15 cellular contexts compared by ENCODE assay signal in genomic region chr10:127346604-127347003, GRCh38.
DNase-seq lines count a peak whose midpoint lies in the region; ATAC-seq, FAIRE-seq and TF ChIP-seq lines count a peak whose summit lies in the region.
"Had no signal": no experiment of that assay in that cellular context is flagged by ENCODE, and none has a peak within 500 bp of the region (broad histone marks: within the 10 kb centered on the region; RNA-seq: fewer than 3 reads in every experiment).

No MANE protein-coding gene starts in this region.

- no peak overlapping the region for H3K4me2 ChIP-seq in GM12878 (ENCODE audit: control insufficient read depth, insufficient read depth)
- H3K4me2 ChIP-seq: PC-9 had no signal

- no peak for TF ChIP-seq POLR2A in GM12878 (IDR thresholded peaks at IDR 0.05; ENCODE audit: low read depth, low read length)

- H3K4me3 ChIP-seq in GM12878, result no peak overlapping the region
- no peak overlapping the region for H3K4me3 ChIP-seq in colonic mucosa
- H3K4me3 ChIP-seq: PC-9, uterus had no signal

- H3K9ac ChIP-seq in GM12878 (ENCODE audit: control insufficient read depth, insufficient read depth, low read length) (no peak overlapping the region), colonic mucosa (ENCODE audit: low read depth in 2 of 2, low read length in 2 of 2) (no peak overlapping the region)

- no peaks in the 10 kb centered on the region for H3K9me3 ChIP-seq in GM12878 (replicated peaks; ENCODE audit: control insufficient read depth, insufficient read depth, low read length)
- H3K9me3 ChIP-seq in colonic mucosa, result no peaks in the 10 kb centered on the region
- H3K9me3 ChIP-seq: uterus had no signal

- peak; percentile 58 for DNase-seq in activated CD4-positive, alpha-beta T cell treated with anti-CD3 and anti-CD28 coated beads, Interleukin-2, amount 10 ng/mL, durations not matched to agents 24 days and 14 days
- DNase-seq in activated CD4-positive, alpha-beta T cell treated with anti-CD3 and anti-CD28 coated beads for 4 hours, result no peak
- DNase-seq in GM12878 (ENCODE audit: low read depth, low spot score) (no peak), colonic mucosa (no peak), D721Med (ENCODE audit: insufficient read length, low spot score) (no peak)
- DNase-seq: CD4-positive, CD25-positive, alpha-beta regulatory T cell; DND-41; Karpas-422; NCI-H1105; NCI-H2171; PC-9; uterus had no signal

- TF ChIP-seq RAD21 in GM12878 (IDR thresholded peaks at IDR 0.05; ENCODE audit: insufficient read depth, low read depth, low read length), result peak; percentile 9; the same call in 1 of the 2 replicates

- SMC1A ChIA-PET in GM12878 (lab: Charles Lee; ENCODE audit: uncharacterized antibody, unreplicated experiment), result no interaction called here

- peaks cover 3% of the 10 kb centered on the region for H3K27me3 Mint-ChIP-seq in activated CD4-positive, alpha-beta T cell treated with anti-CD3 and anti-CD28 coated beads, Interleukin-2, amount 10 ng/mL, durations not matched to agents 24 days and 14 days
- H3K27me3 Mint-ChIP-seq: CD4-positive, CD25-positive, alpha-beta regulatory T cell had no signal

- peak; percentile 14 to 24; a peak in 1 of 4 replicates for TF ChIP-seq EP300 in GM12878 (IDR thresholded peaks at IDR 0.05; ENCODE audit: borderline replicate concordance in 1 of 2, control insufficient read depth in 1 of 2, low read depth in 2 of 2, low read length in 2 of 2)

- no peak overlapping the region for H3K27ac Mint-ChIP-seq in activated CD4-positive, alpha-beta T cell treated with anti-CD3 and anti-CD28 coated beads, Interleukin-2, amount 10 ng/mL, durations not matched to agents 24 days and 14 days
- H3K27ac Mint-ChIP-seq: CD4-positive, CD25-positive, alpha-beta regulatory T cell had no signal

- H3K9me3 Mint-ChIP-seq in activated CD4-positive, alpha-beta T cell treated with anti-CD3 and anti-CD28 coated beads, Interleukin-2, amount 10 ng/mL, durations not matched to agents 24 days and 14 days, result no peaks in the 10 kb centered on the region
- H3K9me3 Mint-ChIP-seq: CD4-positive, CD25-positive, alpha-beta regulatory T cell had no signal

- intact Hi-C loops in activated CD4-positive, alpha-beta T cell treated with anti-CD3 and anti-CD28 coated beads, Interleukin-2, amount 10 ng/mL, durations not matched to agents 24 days and 14 days (cut with micrococcal nuclease), result no loop called here
- intact Hi-C loops in GM12878 (cut with micrococcal nuclease; ENCODE audit: unreplicated experiment), result no loop called here
- intact Hi-C loops in colonic mucosa (cut with DNase I), result no loop called here

- no peaks in the 10 kb centered on the region for H4K20me1 ChIP-seq in GM12878 (ENCODE audit: control insufficient read depth, insufficient read depth)

- RAD21 ChIA-PET in GM12878 (lab: Charles Lee; ENCODE audit: unreplicated experiment), result no interaction called here

- H3K36me3 ChIP-seq in GM12878 (ENCODE audit: control insufficient read depth in 2 of 2, insufficient read depth in 2 of 2, low read length in 1 of 2) (no peaks in the 10 kb centered on the region), colonic mucosa (no peaks in the 10 kb centered on the region)
- H3K36me3 ChIP-seq: uterus had no signal

- POLR2A ChIA-PET in GM12878 (lab: Charles Lee), result no interaction called here

- H3K4me1 ChIP-seq in GM12878 (ENCODE audit: control insufficient read depth, insufficient read depth, low read length), result no peaks in the 10 kb centered on the region
- H3K4me1 ChIP-seq in colonic mucosa, result no peaks in the 10 kb centered on the region
- H3K4me1 ChIP-seq: uterus had no signal

- H3K4me1 Mint-ChIP-seq in activated CD4-positive, alpha-beta T cell treated with anti-CD3 and anti-CD28 coated beads, Interleukin-2, amount 10 ng/mL, durations not matched to agents 24 days and 14 days, result no peaks in the 10 kb centered on the region
- H3K4me1 Mint-ChIP-seq: CD4-positive, CD25-positive, alpha-beta regulatory T cell had no signal

- TF ChIP-seq CTCF in GM12878 (IDR thresholded peaks at IDR 0.05 in 2 of 3, conservative IDR thresholded peaks at IDR 0.05 in 1 of 3; ENCODE audit: control insufficient read depth in 2 of 3, extremely low read depth in 1 of 3, insufficient read depth in 1 of 3, low read depth in 3 of 3, low read length in 3 of 3) (peak in 1 of 3 experiments; percentile 11; a peak in 2 of 6 replicates), colonic mucosa (IDR thresholded peaks at IDR 0.05) (no peak), D721Med (IDR thresholded peaks at IDR 0.05; ENCODE audit: insufficient read depth, missing control alignments) (no peak)

- H3K4me3 Mint-ChIP-seq in activated CD4-positive, alpha-beta T cell treated with anti-CD3 and anti-CD28 coated beads, Interleukin-2, amount 10 ng/mL, durations not matched to agents 24 days and 14 days, result no peak overlapping the region
- H3K4me3 Mint-ChIP-seq: CD4-positive, CD25-positive, alpha-beta regulatory T cell had no signal

- no peaks in the 10 kb centered on the region for H3K27me3 ChIP-seq in GM12878 (replicated peaks in 1 of 2; ENCODE audit: control insufficient read depth in 2 of 2, insufficient read depth in 2 of 2, low read length in 1 of 2)
- H3K27me3 ChIP-seq in colonic mucosa, result no peaks in the 10 kb centered on the region
- H3K27me3 ChIP-seq: uterus had no signal

- FAIRE-seq in GM12878 (lab: Jason Lieb, UNC) (no peak), D721Med (lab: Jason Lieb, UNC) (no peak)

- ATAC-seq in GM18498 (IDR thresholded peaks at IDR 0.05; ENCODE audit: unreplicated experiment) (peak; percentile 54), HG02678 (IDR thresholded peaks at IDR 0.05; ENCODE audit: unreplicated experiment) (peak; percentile 73), GM12878 (peak; percentile 89), HG03196 (IDR thresholded peaks at IDR 0.05; ENCODE audit: unreplicated experiment) (no peak)

- H2AFZ ChIP-seq in GM12878 (ENCODE audit: control insufficient read depth, low read depth, low read length), result no peak overlapping the region
- H2AFZ ChIP-seq: PC-9 had no signal

- H3K79me2 ChIP-seq in GM12878 (ENCODE audit: control insufficient read depth, insufficient read depth, low read length), result no peaks in the 10 kb centered on the region

- H3K27ac ChIP-seq in GM12878 (ENCODE audit: control insufficient read depth, insufficient read depth) (no peak overlapping the region), colonic mucosa (no peak overlapping the region)
- H3K27ac ChIP-seq: PC-9, uterus had no signal

- BruUV-seq in GM12878 (replicated peaks; lab: Mats Ljungman, UMichigan), result no TSS peak

- in situ Hi-C loops in GM12878 (cut with MboI), result no loop called here

- 24% methylated on average over 11 of the region's 11 CpGs for WGBS in GM12878 (ENCODE audit: insufficient coverage, insufficient replicate concordance, low lambda C conversion rate, missing lambda C conversion rate)

- no peaks in the 10 kb centered on the region for H3K36me3 Mint-ChIP-seq in activated CD4-positive, alpha-beta T cell treated with anti-CD3 and anti-CD28 coated beads, Interleukin-2, amount 10 ng/mL, durations not matched to agents 24 days and 14 days (ENCODE audit: low read depth)
- H3K36me3 Mint-ChIP-seq: CD4-positive, CD25-positive, alpha-beta regulatory T cell had no signal

- CTCF ChIA-PET in GM12878 (lab: Yijun Ruan, JAX), result no interaction called here

TF ChIP-seq in GM12878, 131 proteins besides CTCF, POLR2A, EP300 and RAD21 (continues in another document):
- TF ChIP-seq BHLHE40 (IDR thresholded peaks at IDR 0.05; ENCODE audit: borderline replicate concordance in 1 of 2, low read depth in 2 of 2, low read length in 1 of 2), result 0 out of 4 replicates have a peak, but pooled peaks of 1 of the 2 experiments have one; percentile 15
- TF ChIP-seq RELB (IDR thresholded peaks at IDR 0.05; ENCODE audit: low read depth), result peak; percentile 71
- no peak for TF ChIP-seq RAD51 (IDR thresholded peaks at IDR 0.05)
- no peak for TF ChIP-seq RBBP5 (conservative IDR thresholded peaks at IDR 0.05)
- TF ChIP-seq SMAD1 (IDR thresholded peaks at IDR 0.05; ENCODE audit: low read depth, partially characterized antibody), result no peak
- TF ChIP-seq IKZF1 (conservative IDR thresholded peaks at IDR 0.05), result peak; percentile 55
- TF ChIP-seq TCF12 (IDR thresholded peaks at IDR 0.05; ENCODE audit: low read depth, low read length), result peak; percentile 69; the same call in 1 of the 2 replicates
- peak; percentile 80 for TF ChIP-seq RELA (IDR thresholded peaks at IDR 0.05; ENCODE audit: borderline replicate concordance, partially characterized antibody)
- TF ChIP-seq HCFC1 (IDR thresholded peaks at IDR 0.05; ENCODE audit: low read length), result no peak
- 0 out of 2 replicates have a peak, but pooled peaks have one; percentile 15 for TF ChIP-seq DPF2 (IDR thresholded peaks at IDR 0.05)
